Comparison of ENCODE assay signal across 13 cellular contexts in genomic region chr17:73901249-73901648, GRCh38.
DNase-seq lines count a peak whose midpoint lies in the region; ATAC-seq, FAIRE-seq and TF ChIP-seq lines count a peak whose summit lies in the region.
"Had no signal": no experiment of that assay in that cellular context is flagged by ENCODE, and none has a peak within 500 bp of the region (broad histone marks: within the 10 kb centered on the region; RNA-seq: fewer than 3 reads in every experiment).

No MANE protein-coding gene starts in this region.

- TF ChIP-seq EP300 in K562 (IDR thresholded peaks at IDR 0.05; ENCODE audit: low read length) (no peak), upper lobe of left lung (IDR thresholded peaks at IDR 0.05) (no peak)

- CTCF ChIA-PET in K562 (lab: Yijun Ruan, JAX; ENCODE audit: low intra/inter-chr PET ratio) = no interaction called here

- H3K9me1 ChIP-seq in K562 (ENCODE audit: control insufficient read depth, insufficient read depth, low read length) = no peaks in the 10 kb centered on the region

- no peak for DNase-seq in cardiac muscle cell (ENCODE audit: low read depth in 1 of 2, low spot score in 1 of 2)
- no peak for DNase-seq in Right ventricle myocardium superior
- no peak for DNase-seq in K562 (ENCODE audit: extremely low read depth in 1 of 4, low spot score in 3 of 4)
- DNase-seq in upper lobe of left lung = no peak
- no peak for DNase-seq in NCI-H69 (lab: John Stamatoyannopoulos, UW)
- DNase-seq: activated effector memory CD4-positive, alpha-beta T cell treated with Interleukin-2 at 50 U/mL for 16 hours; NCI-H1105 treated with DMSO at 0.1 percent for 48 hours; NCI-H446 treated with DMSO at 0.1 percent for 48 hours had no signal

- no peak for TF ChIP-seq RAD21 in K562 (CRISPR knock-in tag; conservative IDR thresholded peaks at IDR 0.05 in 1 of 2, IDR thresholded peaks at IDR 0.05 in 1 of 2)

- intact Hi-C loops in Right ventricle myocardium superior (cut with DNase I) (no loop called here), K562 (cut with micrococcal nuclease) (no loop called here)

- no peaks in the 10 kb centered on the region; the same call in 1 of the 2 replicates for H4K20me1 ChIP-seq in K562 (replicated peaks; ENCODE audit: control insufficient read depth, insufficient read depth, low read length)

- H3K4me1 ChIP-seq in cardiac muscle cell (ENCODE audit: low read depth) (no peaks in the 10 kb centered on the region), K562 (replicated peaks in 1 of 2; ENCODE audit: control insufficient read depth in 2 of 2, insufficient read depth in 2 of 2, low read length in 2 of 2) (peaks cover 0 to 9% of the 10 kb centered on the region in 2 experiments; a peak in 1 of 5 replicates), mononuclear cell (ENCODE audit: insufficient read depth, low read length) (peaks cover 15% of the 10 kb centered on the region), upper lobe of left lung (peaks cover 0 to 13% (median 10%) of the 10 kb centered on the region in 4 donors)

- peaks cover 84% of the 10 kb centered on the region for H3K27me3 ChIP-seq in cardiac muscle cell
- H3K27me3 ChIP-seq in K562 (ENCODE audit: control insufficient read depth in 2 of 2, insufficient read depth in 2 of 2, low read length in 2 of 2) = peaks cover 25 to 47% of the 10 kb centered on the region in 2 experiments; a peak in 4 of 5 replicates
- H3K27me3 ChIP-seq in mononuclear cell (ENCODE audit: insufficient read depth, low read length) = peaks cover 17% of the 10 kb centered on the region
- H3K27me3 ChIP-seq in upper lobe of left lung = no peaks in the 10 kb centered on the region

- H3K4me2 ChIP-seq in K562 (ENCODE audit: insufficient read depth, low read length) = no peak overlapping the region

- no TSS peak for BruUV-seq in K562 (replicated peaks; lab: Mats Ljungman, UMichigan)

- no peak for ATAC-seq in Right ventricle myocardium superior (ENCODE audit: poor library complexity)
- no peak for ATAC-seq in K562
- ATAC-seq in upper lobe of left lung (ENCODE audit: low FRiP score in 2 of 2) = no peak
- no peak for ATAC-seq in GM21367 (IDR thresholded peaks at IDR 0.05; ENCODE audit: unreplicated experiment)
- ATAC-seq in HG02973 (IDR thresholded peaks at IDR 0.05; ENCODE audit: unreplicated experiment) = no peak

- H3K36me3 ChIP-seq in cardiac muscle cell (no peaks in the 10 kb centered on the region), K562 (ENCODE audit: control insufficient read depth, insufficient read depth, low read length) (no peaks in the 10 kb centered on the region), upper lobe of left lung (no peaks in the 10 kb centered on the region)
- H3K36me3 ChIP-seq: Peyer's patch, transverse colon had no signal

- no peak overlapping the region for H3K9ac ChIP-seq in K562 (ENCODE audit: insufficient read depth in 1 of 2, low read depth in 2 of 2, low read length in 2 of 2)

- TF ChIP-seq CTCF in cardiac muscle cell (IDR thresholded peaks at IDR 0.05; ENCODE audit: low read depth, low read length) (no peak), K562 (IDR thresholded peaks at IDR 0.05 in 2 of 3, conservative IDR thresholded peaks at IDR 0.05 in 1 of 3; ENCODE audit: insufficient read depth in 2 of 3, low read depth in 1 of 3, low read length in 3 of 3) (no peak), upper lobe of left lung (IDR thresholded peaks at IDR 0.05) (no peak)

- in situ Hi-C loops in K562 (cut with MboI) = no loop called here

- POLR2A ChIA-PET in K562 (lab: Yijun Ruan, JAX) = no interaction called here

- H3K79me2 ChIP-seq in K562 (ENCODE audit: control insufficient read depth, insufficient read depth, low read length) = no peaks in the 10 kb centered on the region

- H3K9me3 ChIP-seq in cardiac muscle cell (ENCODE audit: low read depth) = no peaks in the 10 kb centered on the region
- H3K9me3 ChIP-seq in K562 (replicated peaks; ENCODE audit: control insufficient read depth, insufficient read depth, low read depth, low read length) = no peaks in the 10 kb centered on the region
- H3K9me3 ChIP-seq in mononuclear cell (ENCODE audit: low read depth, low read length) = no peaks in the 10 kb centered on the region
- no peaks in the 10 kb centered on the region for H3K9me3 ChIP-seq in upper lobe of left lung
- H3K9me3 ChIP-seq: Peyer's patch, transverse colon had no signal

- H2AFZ ChIP-seq in K562 (ENCODE audit: low read depth, low read length) = no peak overlapping the region

- TF ChIP-seq POLR2A in K562 (conservative IDR thresholded peaks at IDR 0.05) = no peak
- TF ChIP-seq POLR2A in upper lobe of left lung (IDR thresholded peaks at IDR 0.05) = no peak

- peak overlapping the region; percentile 33 for H3K4me3 ChIP-seq in cardiac muscle cell
- no peak overlapping the region for H3K4me3 ChIP-seq in K562
- peak overlapping the region; percentile 28 for H3K4me3 ChIP-seq in mononuclear cell (ENCODE audit: low read length)
- peak overlapping the region in 3 of 4 donors; percentile 34 to 52 (median 44) for H3K4me3 ChIP-seq in upper lobe of left lung

- no peak overlapping the region for H3K27ac ChIP-seq in cardiac muscle cell
- no peak overlapping the region for H3K27ac ChIP-seq in K562 (ENCODE audit: extremely low read depth, low read depth, low read length)
- H3K27ac ChIP-seq in upper lobe of left lung = no peak overlapping the region
- H3K27ac ChIP-seq: Peyer's patch had no signal

- no peak for FAIRE-seq in K562 (lab: Jason Lieb, UNC)

- 0% methylated on average over 2 of the region's 2 CpGs for WGBS in K562 (ENCODE audit: insufficient coverage, low coverage, missing lambda C conversion rate)
- WGBS in upper lobe of left lung, 2 donors = 88 to 98% methylated on average over 2 of the region's 2 CpGs

TF ChIP-seq in K562, 482 proteins besides CTCF, POLR2A, EP300 and RAD21 (continues in another document):
- TF ChIP-seq RBM14 (IDR thresholded peaks at IDR 0.05; ENCODE audit: borderline replicate concordance, insufficient read depth, low read depth, low read length) (no peak), GATAD2A (IDR thresholded peaks at IDR 0.05) (no peak), BACH1 (tag; IDR thresholded peaks at IDR 0.05) (no peak), STAG1 (CRISPR knock-in tag; IDR thresholded peaks at IDR 0.05; ENCODE audit: borderline replicate concordance) (no peak), KAT2B (IDR thresholded peaks at IDR 0.05; ENCODE audit: low read depth, low read length) (no peak), TOE1 (IDR thresholded peaks at IDR 0.05; ENCODE audit: borderline replicate concordance) (no peak), TOE1 (CRISPR knock-in tag; IDR thresholded peaks at IDR 0.05; ENCODE audit: borderline replicate concordance, low read depth) (no peak), ZBTB40 (IDR thresholded peaks at IDR 0.05) (peak; percentile 89), ZBTB40 (CRISPR knock-in tag; IDR thresholded peaks at IDR 0.05) (peak; percentile 78)
